Comparison of ENCODE assay signal across 1 cellular context in genomic region chr19:35744335-35744687, GRCh38.
TF ChIP-seq lines count a peak whose summit lies in the region.

No MANE protein-coding gene starts in this region.

TF ChIP-seq in K562, 482 proteins besides CTCF, POLR2A, EP300 and RAD21:
- TF ChIP-seq, protein P1, sequence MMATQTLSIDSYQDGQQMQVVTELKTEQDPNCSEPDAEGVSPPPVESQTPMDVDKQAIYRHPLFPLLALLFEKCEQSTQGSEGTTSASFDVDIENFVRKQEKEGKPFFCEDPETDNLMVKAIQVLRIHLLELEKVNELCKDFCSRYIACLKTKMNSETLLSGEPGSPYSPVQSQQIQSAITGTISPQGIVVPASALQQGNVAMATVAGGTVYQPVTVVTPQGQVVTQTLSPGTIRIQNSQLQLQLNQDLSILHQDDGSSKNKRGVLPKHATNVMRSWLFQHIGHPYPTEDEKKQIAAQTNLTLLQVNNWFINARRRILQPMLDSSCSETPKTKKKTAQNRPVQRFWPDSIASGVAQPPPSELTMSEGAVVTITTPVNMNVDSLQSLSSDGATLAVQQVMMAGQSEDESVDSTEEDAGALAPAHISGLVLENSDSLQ (IDR thresholded peaks at IDR 0.05): peak; percentile 53; the same call in 1 of the 2 replicates
- TF ChIP-seq ZNF224 (CRISPR knock-in tag; IDR thresholded peaks at IDR 0.05) (no peak), EGR1 (conservative IDR thresholded peaks at IDR 0.05) (peak; percentile 50; the same call in 1 of the 2 replicates), SNAPC5 (CRISPR knock-in tag; IDR thresholded peaks at IDR 0.05) (no peak), ZNF12 (CRISPR knock-in tag; IDR thresholded peaks at IDR 0.05) (0 out of 2 replicates have a peak, but pooled peaks have one; percentile 40)
